In genomic region chr17:48429638-48430586, GRCh38 we compare ENCODE assay signal across 8 cellular contexts. TPM values are rescaled to one million over a fixed set of nuclear protein-coding genes. Genes with fewer than 3 reads are reported as not detected.
DNase-seq lines count a peak whose midpoint lies in the region; ATAC-seq and TF ChIP-seq lines count a peak whose summit lies in the region.

TSS of gene SKAP1 (minus strand) at chr17:48430214.

- ATAC-seq in Panc1: peak; percentile 68
- ATAC-seq in naive B cell (ENCODE audit: low read depth in 2 of 2): peak; percentile 87 to 90

- no TSS peak for BruUV-seq in Panc1 (replicated peaks; lab: Mats Ljungman, UMichigan)

- no peaks in the 10 kb centered on the region for H3K27me3 Mint-ChIP-seq in activated naive CD8-positive, alpha-beta T cell treated with anti-CD3 and anti-CD28 coated beads for 36 hours
- peaks cover 6 to 24% (median 14%) of the 10 kb centered on the region in 3 donors for H3K27me3 Mint-ChIP-seq in naive B cell

- no peaks in the 10 kb centered on the region for H3K9me3 ChIP-seq in Panc1 (ENCODE audit: control insufficient read depth, insufficient read depth, low read depth, low read length)

- CTCF ChIA-PET in Panc1 (lab: Charles Lee): no interaction called here

- 0 out of 2 replicates have a peak, but pooled peaks cover 4% of the 10 kb centered on the region for H3K27me3 ChIP-seq in Panc1 (ENCODE audit: control insufficient read depth, insufficient read depth, low read length)

- H3K4me3 ChIP-seq in Panc1 (ENCODE audit: low read depth in 2 of 2, low read length in 2 of 2) (peak within 1 kb of the TSS; percentile 22 to 29; a peak in 3 of 4 replicates), foreskin fibroblast (ENCODE audit: low read depth in 1 of 2, low read length in 2 of 2) (no peak within 1 kb of the TSS)

- DNase-seq in DMS53 (lab: John Stamatoyannopoulos, UW) (peak; percentile 76), DMS53 treated with DMSO at 0.1 percent for 48 hours (lab: John Stamatoyannopoulos, UW; ENCODE audit: unreplicated experiment) (no peak), Panc1 (ENCODE audit: low read depth, low spot score) (no peak), naive B cell (peak; percentile 75), NCI-H2081 (lab: John Stamatoyannopoulos, UW) (no peak), NCI-H1694 (lab: John Stamatoyannopoulos, UW) (no peak), foreskin fibroblast (no peak)
- peak; percentile 77 for DNase-seq in activated naive CD8-positive, alpha-beta T cell treated with anti-CD3 and anti-CD28 coated beads for 36 hours

- peaks cover 56% of the 10 kb centered on the region for H3K4me1 Mint-ChIP-seq in activated naive CD8-positive, alpha-beta T cell treated with anti-CD3 and anti-CD28 coated beads for 36 hours
- peaks cover 49 to 77% (median 75%) of the 10 kb centered on the region in 3 donors for H3K4me1 Mint-ChIP-seq in naive B cell

- H3K27ac ChIP-seq in Panc1 (ENCODE audit: low read length): no peak within 1 kb of the TSS

- POLR2A ChIA-PET in Panc1 (lab: Charles Lee): no interaction called here

- in situ Hi-C loops in Panc1 (cut with HindIII; ENCODE audit: low pct_unique_long_range_greater_than_20kb, low sequenced_read_pairs): no loop called here

- intact Hi-C loops in Panc1 (cut with micrococcal nuclease; ENCODE audit: unreplicated experiment): no loop called here

- no peaks in the 10 kb centered on the region for H3K36me3 ChIP-seq in Panc1 (ENCODE audit: control insufficient read depth, insufficient read depth, low read length)

- H3K4me1 ChIP-seq in Panc1 (ENCODE audit: control insufficient read depth, insufficient read depth, low read length): no peaks in the 10 kb centered on the region

- peak within 1 kb of the TSS; percentile 91 for H3K4me3 Mint-ChIP-seq in activated naive CD8-positive, alpha-beta T cell treated with anti-CD3 and anti-CD28 coated beads for 36 hours
- peak within 1 kb of the TSS; percentile 93 to 98 (median 95) for H3K4me3 Mint-ChIP-seq in naive B cell

- H3K9me3 Mint-ChIP-seq in activated naive CD8-positive, alpha-beta T cell treated with anti-CD3 and anti-CD28 coated beads for 36 hours: no peaks in the 10 kb centered on the region
- peaks cover 0 to 5% (median 0%) of the 10 kb centered on the region in 7 donors for H3K9me3 Mint-ChIP-seq in naive B cell

- H3K27ac Mint-ChIP-seq in activated naive CD8-positive, alpha-beta T cell treated with anti-CD3 and anti-CD28 coated beads for 36 hours: peak within 1 kb of the TSS; percentile 95
- H3K27ac Mint-ChIP-seq in naive B cell: peak within 1 kb of the TSS; percentile 93 to 100 (median 97)

- peaks cover 42% of the 10 kb centered on the region for H3K36me3 Mint-ChIP-seq in activated naive CD8-positive, alpha-beta T cell treated with anti-CD3 and anti-CD28 coated beads for 36 hours
- H3K36me3 Mint-ChIP-seq in naive B cell: peaks cover 0 to 18% of the 10 kb centered on the region in 2 donors

- no peak for TF ChIP-seq CTCF in Panc1 (IDR thresholded peaks at IDR 0.05)
- TF ChIP-seq CTCF in foreskin fibroblast (IDR thresholded peaks at IDR 0.05; ENCODE audit: low read depth, low read length): no peak

RNA-seq across cellular contexts. Expression of gene SKAP1, which starts in this region (rescaled TPM):
- total RNA-seq in Panc1 (2021; ENCODE audit: unreplicated experiment): 0.90 TPM
- polyA plus RNA-seq in Panc1 (2012; ENCODE audit: insufficient read length): 1.4 TPM
- 10 to 100 TPM; 54.2 to 55.4 TPM for total RNA-seq in activated naive CD8-positive, alpha-beta T cell treated with anti-CD3 and anti-CD28 coated beads for 36 hours
- 100 to 1,000 TPM in 5 of 6 donors, 10 to 100 TPM in 1; 79.3 to 166 (median 140) TPM for polyA plus RNA-seq in naive B cell (ENCODE audit: low read depth in 6 of 6)

Comparison
In these comparisons a context has a peak if more than half of its experiments do, and no peak if none do; other contexts are left out.
1. RNA of gene SKAP1 (total RNA-seq): 54.2 to 55.4 TPM in activated naive CD8-positive, alpha-beta T cell treated with anti-CD3 and anti-CD28 coated beads for 36 hours; 0.90 TPM in Panc1 (single experiment); every median in the first group is over 10 times any median in the second.
2. DNase-seq: peak in DMS53 (single experiment), activated naive CD8-positive, alpha-beta T cell treated with anti-CD3 and anti-CD28 coated beads for 36 hours (single experiment) and naive B cell (single experiment); none in DMS53 treated with DMSO at 0.1 percent for 48 hours (single experiment), Panc1 (single experiment), NCI-H2081 (0 of 2), NCI-H1694 (single experiment) and foreskin fibroblast (0 of 2).
3. H3K4me3 ChIP-seq: peak in Panc1 (2 of 2); none in foreskin fibroblast (0 of 2).